ENCODE assay signal across 1 cellular context in the genomic region with DNA sequence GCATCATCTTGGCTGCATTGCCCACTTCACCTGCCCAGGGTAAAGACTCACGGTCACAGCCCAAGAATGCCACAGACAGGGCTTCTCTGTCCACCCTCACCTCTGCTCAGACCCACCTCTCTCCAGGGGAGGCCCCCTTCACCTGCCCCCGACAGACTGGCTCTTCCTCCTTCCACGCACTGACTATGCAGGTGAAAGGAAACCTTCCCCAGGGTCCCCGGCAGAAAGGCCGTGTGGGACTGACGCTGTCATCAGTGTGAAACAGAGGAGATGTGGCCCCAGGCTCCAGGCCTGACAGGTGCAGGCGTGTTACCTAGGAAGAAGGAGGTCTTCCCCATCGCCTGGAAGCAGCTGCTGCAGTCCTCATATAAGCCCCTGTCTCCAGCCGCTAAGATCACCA.
TF ChIP-seq lines count a peak whose summit lies in the region.

No MANE protein-coding gene starts in this region.

TF ChIP-seq in HCT116, 20 proteins besides CTCF, POLR2A, EP300 and RAD21:
- no peak for TF ChIP-seq EZH2 (IDR thresholded peaks at IDR 0.05)
- no peak for TF ChIP-seq ZFX (IDR thresholded peaks at IDR 0.05)
- TF ChIP-seq MAX (IDR thresholded peaks at IDR 0.05) = no peak
- no peak for TF ChIP-seq POLR2AphosphoS5 (IDR thresholded peaks at IDR 0.05; ENCODE audit: low read depth, low read length)
- no peak for TF ChIP-seq CBX3 (IDR thresholded peaks at IDR 0.05; ENCODE audit: low read depth)
TF ChIP-seq in HCT116: peak in this region for 0.
